ENCODE assay signal across 28 cellular contexts in genomic region chr2:178297091-178297411, GRCh38.
"Had no signal": no experiment of that assay in that cellular context is flagged by ENCODE, and none has a peak within 500 bp of the region (broad histone marks: within the 10 kb centered on the region; RNA-seq: fewer than 3 reads in every experiment).

No MANE protein-coding gene starts in this region.

- DNase-seq: activated CD4-positive, alpha-beta memory T cell treated with anti-CD3 and anti-CD28 coated beads, Interleukin-2, amount 10 ng/mL, durations not matched to agents 7 days and 5 days; activated CD4-positive, alpha-beta T cell treated with anti-CD3 and anti-CD28 coated beads for 1 hour; activated CD4-positive, alpha-beta T cell treated with anti-CD3 and anti-CD28 coated beads for 4 hours; activated CD4-positive, alpha-beta T cell treated with anti-CD3 and anti-CD28 coated beads, Interleukin-2, amount 10 ng/mL, durations not matched to agents 7 days and 5 days; activated CD4-positive, alpha-beta T cell treated with anti-CD3 and anti-CD28 coated beads, Interleukin-2, amount 50 U/mL, for 4 hours; activated CD8-positive, alpha-beta memory T cell treated with anti-CD3 and anti-CD28 coated beads, Interleukin-2, amount 50 U/mL, for 48 hours; activated effector memory CD4-positive, alpha-beta T cell treated with Interleukin-2 at 50 U/mL for 16 hours; activated gamma-delta T cell treated with Interleukin-2 at 50 U/mL for 16 hours; activated naive CD4-positive, alpha-beta T cell treated with anti-CD3 and anti-CD28 coated beads, Interleukin-2, amount 50 U/mL, for 16 hours; activated naive CD4-positive, alpha-beta T cell treated with Interleukin-2 at 50 U/mL for 16 hours; activated T-cell treated with anti-CD3 and anti-CD28 coated beads for 4 hours; activated T-cell treated with anti-CD3 and anti-CD28 coated beads, Interleukin-2, amount 50 U/mL, for 24 hours; activated T-cell treated with anti-CD3 and anti-CD28 coated beads, Interleukin-2, amount 50 U/mL, for 72 hours; amniotic stem cell; anterior cingulate cortex; brain microvascular endothelial cell; effector memory CD4-positive, alpha-beta T cell; endodermal cell; foreskin fibroblast; glutamatergic neuron; heart left ventricle; T-helper 2 cell had no signal

- H3K9me3 ChIP-seq: heart left ventricle had no signal

- H3K27ac ChIP-seq: brain microvascular endothelial cell, coronary artery, dorsolateral prefrontal cortex, heart left ventricle, VCaP had no signal

- H3K36me3 ChIP-seq: brain microvascular endothelial cell, heart left ventricle had no signal

- H3K27me3 ChIP-seq: brain microvascular endothelial cell, dorsolateral prefrontal cortex, heart left ventricle had no signal

- H3K4me3 ChIP-seq: coronary artery, dorsolateral prefrontal cortex, heart left ventricle had no signal

- ATAC-seq: activated T-cell treated with anti-CD3 and anti-CD28 coated beads, Interleukin-2, amount 50 U/mL, for 72 hours; activated T-helper 17 cell treated with anti-CD3 and anti-CD28 coated beads, Interleukin-2, amount 50 U/mL, for 72 hours; esophagus mucosa; heart left ventricle; WTC11 had no signal
